25 cellular contexts compared by ENCODE assay signal in the genomic region with DNA sequence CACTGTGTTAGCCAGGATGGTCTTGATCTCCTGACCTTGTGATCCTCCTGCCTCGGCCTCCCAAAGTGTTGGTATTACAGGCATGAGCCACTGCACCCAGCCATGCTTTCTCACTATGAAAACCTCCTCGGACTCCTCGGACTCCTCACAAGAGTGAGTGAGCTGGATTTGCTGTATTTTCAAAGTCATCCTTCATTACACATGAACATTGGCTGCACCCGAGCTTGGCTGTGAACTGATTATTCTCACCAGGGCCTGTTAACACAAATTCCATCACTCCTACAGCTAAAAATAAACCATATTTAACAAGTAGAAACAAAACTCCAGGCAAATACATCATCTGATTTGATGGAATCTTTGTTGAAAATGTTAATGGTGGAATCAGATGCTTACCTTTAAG. TPM values are rescaled to one million over a fixed set of nuclear protein-coding genes. Genes with fewer than 3 reads are reported as not detected.
DNase-seq lines count a peak whose midpoint lies in the region; ATAC-seq and TF ChIP-seq lines count a peak whose summit lies in the region.
"Had no signal": no experiment of that assay in that cellular context is flagged by ENCODE, and none has a peak within 500 bp of the region (broad histone marks: within the 10 kb centered on the region; RNA-seq: fewer than 3 reads in every experiment).

No MANE protein-coding gene starts in this region.

- BruUV-seq in Panc1 (replicated peaks; lab: Mats Ljungman, UMichigan), result no TSS peak

- POLR2A ChIA-PET in Panc1 (lab: Charles Lee), result no interaction called here
- POLR2A ChIA-PET in naive thymus-derived CD4-positive, alpha-beta T cell (lab: Charles Lee), result interaction anchor here (0.9 to 12.9 kb wide), 3 partner anchors 9 to 48 kb away, joined by 3 to 214 read pairs (median 10); no protein-coding TSS in a partner anchor

- H3K27ac ChIP-seq in Panc1 (ENCODE audit: low read length), result peak overlapping the region; percentile 39; the same call in 1 of the 2 replicates
- H3K27ac ChIP-seq in naive thymus-derived CD4-positive, alpha-beta T cell (ENCODE audit: low read depth, low read length), result peak overlapping the region; percentile 11
- H3K27ac ChIP-seq: hepatocyte, left ventricle myocardium inferior, stomach had no signal

- H3K27me3 ChIP-seq in Panc1 (ENCODE audit: control insufficient read depth, insufficient read depth, low read length), result no peaks in the 10 kb centered on the region
- no peaks in the 10 kb centered on the region for H3K27me3 ChIP-seq in naive thymus-derived CD4-positive, alpha-beta T cell (ENCODE audit: control insufficient read depth in 2 of 2, insufficient read depth in 2 of 2, low read length in 2 of 2)
- H3K27me3 ChIP-seq: dorsolateral prefrontal cortex, hepatocyte, stomach had no signal

- in situ Hi-C loops in Panc1 (cut with HindIII; ENCODE audit: low pct_unique_long_range_greater_than_20kb, low sequenced_read_pairs), result no loop called here

- no peak for ATAC-seq in activated T-cell treated with anti-CD3 and anti-CD28 coated beads, Interleukin-2, amount 50 U/mL, for 72 hours (replicated peaks in 1 of 2)
- ATAC-seq in Panc1, result no peak
- ATAC-seq in naive thymus-derived CD4-positive, alpha-beta T cell, result no peak
- ATAC-seq: sciatic nerve had no signal

- peaks cover 73% of the 10 kb centered on the region for H3K4me1 Mint-ChIP-seq in activated T-cell treated with anti-CD3 and anti-CD28 coated beads, Interleukin-2, amount 50 U/mL, for 72 hours (ENCODE audit: low read depth)
- peaks cover 23% of the 10 kb centered on the region for H3K4me1 Mint-ChIP-seq in brain
- H3K4me1 Mint-ChIP-seq in naive thymus-derived CD4-positive, alpha-beta T cell, result peaks cover 39 to 94% (median 77%) of the 10 kb centered on the region in 7 donors

- H3K4me3 Mint-ChIP-seq in activated T-cell treated with anti-CD3 and anti-CD28 coated beads, Interleukin-2, amount 50 U/mL, for 72 hours, result no peak overlapping the region
- peak overlapping the region in 2 of 5 experiments; percentile 8 to 31 for H3K4me3 Mint-ChIP-seq in brain
- peak overlapping the region in 1 of 10 donors; percentile 35 for H3K4me3 Mint-ChIP-seq in naive thymus-derived CD4-positive, alpha-beta T cell

- H3K4me1 ChIP-seq in Panc1 (ENCODE audit: control insufficient read depth, insufficient read depth, low read length), result peaks cover 15% of the 10 kb centered on the region
- peaks cover 32 to 47% of the 10 kb centered on the region in 2 donors for H3K4me1 ChIP-seq in naive thymus-derived CD4-positive, alpha-beta T cell (ENCODE audit: control insufficient read depth in 2 of 2, insufficient read depth in 2 of 2, low read length in 2 of 2)

- H3K4me3 ChIP-seq in Panc1 (ENCODE audit: low read depth in 2 of 2, low read length in 2 of 2), result no peak overlapping the region
- no peak overlapping the region for H3K4me3 ChIP-seq in naive thymus-derived CD4-positive, alpha-beta T cell (ENCODE audit: low read length)
- H3K4me3 ChIP-seq: dorsolateral prefrontal cortex, hepatocyte, left ventricle myocardium inferior, stomach had no signal

- peak overlapping the region; percentile 57 for H3K27ac Mint-ChIP-seq in activated T-cell treated with anti-CD3 and anti-CD28 coated beads, Interleukin-2, amount 50 U/mL, for 72 hours
- H3K27ac Mint-ChIP-seq in brain, result peak overlapping the region in 4 of 5 experiments; percentile 43 to 86 (median 66)
- peak overlapping the region in 8 of 9 donors; percentile 53 to 97 (median 80) for H3K27ac Mint-ChIP-seq in naive thymus-derived CD4-positive, alpha-beta T cell
- H3K27ac Mint-ChIP-seq: activated T-helper 2 cell treated with anti-CD3 and anti-CD28 coated beads, Interferon-gamma antibody, Interleukin-2, Interleukin-4, amounts not matched to agents 10 μg/mL and 5 μg/mL and 100 μg/mL, durations not matched to agents 14 hours and 24 hours and 36 hours had no signal

- H3K9me3 ChIP-seq in Panc1 (ENCODE audit: control insufficient read depth, insufficient read depth, low read depth, low read length), result no peaks in the 10 kb centered on the region
- H3K9me3 ChIP-seq in naive thymus-derived CD4-positive, alpha-beta T cell (ENCODE audit: control insufficient read depth in 2 of 3, low read length in 3 of 3), result no peaks in the 10 kb centered on the region
- H3K9me3 ChIP-seq: left ventricle myocardium inferior, stomach had no signal

- no peak for TF ChIP-seq CTCF in Panc1 (IDR thresholded peaks at IDR 0.05)
- TF ChIP-seq CTCF in brain (conservative IDR thresholded peaks at IDR 0.05), result no peak

- DNase-seq in activated T-cell treated with anti-CD3 and anti-CD28 coated beads, Interleukin-2, amount 50 U/mL, for 72 hours, result no peak
- no peak for DNase-seq in activated T-cell treated with anti-CD3 and anti-CD28 coated beads for 4 hours
- DNase-seq in Panc1 (ENCODE audit: low read depth, low spot score), result no peak
- no peak for DNase-seq in naive thymus-derived CD4-positive, alpha-beta T cell
- no peak for DNase-seq in GOT3 (lab: John Stamatoyannopoulos, UW)
- no peak for DNase-seq in activated effector memory CD4-positive, alpha-beta T cell treated with Interleukin-2 at 50 U/mL for 16 hours
- no peak for DNase-seq in NCI-H2196 (lab: John Stamatoyannopoulos, UW; ENCODE audit: unreplicated experiment)
- DNase-seq: activated CD4-positive, alpha-beta T cell treated with anti-CD3 and anti-CD28 coated beads, Interleukin-2, amount 50 U/mL, for 48 hours; activated CD4-positive, CD25-positive, alpha-beta regulatory T cell; activated CD8-positive, alpha-beta memory T cell treated with anti-CD3 and anti-CD28 coated beads, Interleukin-2, amount 50 U/mL, for 4 hours; cerebellar nuclear complex; dorsolateral prefrontal cortex; left ventricle myocardium inferior; mesendoderm; NCI-H1092; NCI-H1694; NCI-H510A treated with DMSO at 0.1 percent for 48 hours; posterior cingulate gyrus; RPMI8226; stimulated activated CD4-positive, alpha-beta T cell treated with anti-CD3 and anti-CD28 coated beads, Interleukin-2, amount 100 ng/mL, for 48 hours; stomach had no signal

- H3K27me3 Mint-ChIP-seq in activated T-cell treated with anti-CD3 and anti-CD28 coated beads, Interleukin-2, amount 50 U/mL, for 72 hours (ENCODE audit: low read depth), result no peaks in the 10 kb centered on the region
- H3K27me3 Mint-ChIP-seq in brain, result no peaks in the 10 kb centered on the region
- no peaks in the 10 kb centered on the region for H3K27me3 Mint-ChIP-seq in naive thymus-derived CD4-positive, alpha-beta T cell

- intact Hi-C loops in Panc1 (cut with micrococcal nuclease; ENCODE audit: unreplicated experiment), result no loop called here
- intact Hi-C loops in naive thymus-derived CD4-positive, alpha-beta T cell (cut with micrococcal nuclease), result no loop called here

- H3K9me3 Mint-ChIP-seq in activated T-cell treated with anti-CD3 and anti-CD28 coated beads, Interleukin-2, amount 50 U/mL, for 72 hours, result no peaks in the 10 kb centered on the region
- H3K9me3 Mint-ChIP-seq in brain, result peaks cover 0 to 4% (median 0%) of the 10 kb centered on the region in 5 experiments
- H3K9me3 Mint-ChIP-seq in naive thymus-derived CD4-positive, alpha-beta T cell, result peaks cover 0 to 4% (median 0%) of the 10 kb centered on the region in 11 donors
- H3K9me3 Mint-ChIP-seq: activated T-helper 2 cell treated with anti-CD3 and anti-CD28 coated beads, Interferon-gamma antibody, Interleukin-2, Interleukin-4, amounts not matched to agents 10 μg/mL and 5 μg/mL and 100 μg/mL, durations not matched to agents 14 hours and 24 hours and 36 hours had no signal

- H3K36me3 Mint-ChIP-seq in activated T-cell treated with anti-CD3 and anti-CD28 coated beads, Interleukin-2, amount 50 U/mL, for 72 hours (ENCODE audit: insufficient read depth in 2 of 2), result peaks cover 5 to 17% of the 10 kb centered on the region in 2 donors
- peaks cover 10% of the 10 kb centered on the region for H3K36me3 Mint-ChIP-seq in brain
- H3K36me3 Mint-ChIP-seq in naive thymus-derived CD4-positive, alpha-beta T cell, result peaks cover 0 to 26% (median 16%) of the 10 kb centered on the region in 5 donors

- CTCF ChIA-PET in Panc1 (lab: Charles Lee), result interaction anchor here (0.5 kb wide), 1 partner anchor 175 kb away, joined by 3 read pairs; no protein-coding TSS in a partner anchor
- CTCF ChIA-PET in naive thymus-derived CD4-positive, alpha-beta T cell (lab: Charles Lee), result no interaction called here

- H3K36me3 ChIP-seq in Panc1 (ENCODE audit: control insufficient read depth, insufficient read depth, low read length), result no peaks in the 10 kb centered on the region
- H3K36me3 ChIP-seq in naive thymus-derived CD4-positive, alpha-beta T cell (ENCODE audit: control insufficient read depth in 2 of 3, insufficient read depth in 3 of 3, low read length in 3 of 3), result no peaks in the 10 kb centered on the region
- H3K36me3 ChIP-seq: left ventricle myocardium inferior, stomach had no signal

RNA-seq across cellular contexts. Expression of gene PITPNC1, which starts 50.3 kb away (rescaled TPM):
- 100 to 1,000 TPM in 1 of 2 donors, 10 to 100 TPM in 1; 79.5 to 109 TPM for total RNA-seq in activated T-cell treated with anti-CD3 and anti-CD28 coated beads, Interleukin-2, amount 50 U/mL, for 72 hours
- 20.8 TPM for total RNA-seq in Panc1 (2021; ENCODE audit: unreplicated experiment)
- polyA plus RNA-seq in Panc1 (2012; ENCODE audit: insufficient read length), result 25.2 TPM
- 34.7 TPM for polyA plus RNA-seq in brain (ENCODE audit: insufficient read depth, low read depth, low replicate concordance)
- 100 to 1,000 TPM in 2 of 5 experiments, 10 to 100 TPM in 3; 53.1 to 108 (median 99.6) TPM for total RNA-seq in naive thymus-derived CD4-positive, alpha-beta T cell
- polyA plus RNA-seq in naive thymus-derived CD4-positive, alpha-beta T cell, result 100 to 1,000 TPM; 117 to 148 TPM
